Comparison of ENCODE assay signal across 34 cellular contexts in genomic region chr1:55172687-55173086, GRCh38.
"Had no signal": no experiment of that assay in that cellular context is flagged by ENCODE, and none has a peak within 500 bp of the region (broad histone marks: within the 10 kb centered on the region; RNA-seq: fewer than 3 reads in every experiment).

No MANE protein-coding gene starts in this region.

- DNase-seq: activated B cell treated with CpG ODN at 0.5 μM for 24 hours; activated CD4-positive, alpha-beta memory T cell treated with anti-CD3 and anti-CD28 coated beads for 36 hours; activated CD4-positive, alpha-beta T cell treated with anti-CD3 and anti-CD28 coated beads for 36 hours; activated CD4-positive, alpha-beta T cell treated with anti-CD3 and anti-CD28 coated beads, Interleukin-2, amount 10 ng/mL, durations not matched to agents 24 days and 14 days; activated CD8-positive, alpha-beta memory T cell treated with anti-CD3 and anti-CD28 coated beads, Interleukin-2, amount 10 ng/mL, durations not matched to agents 7 days and 5 days; activated CD8-positive, alpha-beta memory T cell treated with anti-CD3 and anti-CD28 coated beads, Interleukin-2, amount 50 U/mL, for 4 hours; activated CD8-positive, alpha-beta T cell treated with anti-CD3 and anti-CD28 coated beads, Interleukin-2, amount 10 ng/mL, durations not matched to agents 7 days and 5 days; activated effector memory CD4-positive, alpha-beta T cell treated with anti-CD3 and anti-CD28 coated beads, Interleukin-2, amount 50 U/mL, for 16 hours; activated naive CD4-positive, alpha-beta T cell treated with anti-CD3 and anti-CD28 coated beads for 36 hours; activated naive CD8-positive, alpha-beta T cell treated with anti-CD3 and anti-CD28 coated beads for 36 hours; activated T-cell treated with anti-CD3 and anti-CD28 coated beads, Interleukin-2, amount 50 U/mL, for 1 hour; activated T-cell treated with anti-CD3 and anti-CD28 coated beads, Interleukin-2, amount 50 U/mL, for 48 hours; central memory CD4-positive, alpha-beta T cell; cerebellar nuclear complex; dorsolateral prefrontal cortex; effector memory CD4-positive, alpha-beta T cell; endodermal cell; foreskin fibroblast; T-helper 1 cell; T-helper 17 cell; T1000; WERI-Rb-1 had no signal

- H3K4me3 Mint-ChIP-seq: activated B cell treated with CpG ODN at 0.5 μM for 24 hours; activated CD4-positive, alpha-beta memory T cell treated with anti-CD3 and anti-CD28 coated beads for 36 hours; activated CD4-positive, alpha-beta T cell treated with anti-CD3 and anti-CD28 coated beads for 36 hours; activated CD4-positive, alpha-beta T cell treated with anti-CD3 and anti-CD28 coated beads, Interleukin-2, amount 10 ng/mL, durations not matched to agents 24 days and 14 days; activated CD8-positive, alpha-beta memory T cell treated with anti-CD3 and anti-CD28 coated beads, Interleukin-2, amount 10 ng/mL, durations not matched to agents 7 days and 5 days; activated CD8-positive, alpha-beta T cell treated with anti-CD3 and anti-CD28 coated beads, Interleukin-2, amount 10 ng/mL, durations not matched to agents 7 days and 5 days; activated naive CD4-positive, alpha-beta T cell treated with anti-CD3 and anti-CD28 coated beads for 36 hours; activated naive CD8-positive, alpha-beta T cell treated with anti-CD3 and anti-CD28 coated beads for 36 hours; activated T-helper 1 cell treated with anti-CD3 and anti-CD28 coated beads, Interleukin-12 subunit alpha, Interleukin-12 subunit beta, Interleukin-2, Interleukin-4 antibody, amounts not matched to agents 30 ng/mL and 10 ng/mL and 1 ng/mL, durations not matched to agents 14 hours and 24 hours and 36 hours; dendritic cell treated with granulocyte-macrophage colony-stimulating factor and Interleukin-4, amounts not matched to agents 40 ng/mL and 50 ng/mL, for 4 days; endodermal cell; T-helper 17 cell; T-helper 2 cell treated with Interferon-gamma antibody and Interleukin-4, amounts not matched to agents 5 μg/mL and 100 μg/mL, for 36 hours had no signal

- H3K27me3 ChIP-seq: ascending aorta, breast epithelium, cardiac muscle cell, dorsolateral prefrontal cortex had no signal

- H3K4me1 Mint-ChIP-seq: activated B cell treated with CpG ODN at 0.5 μM for 24 hours; activated CD8-positive, alpha-beta memory T cell treated with anti-CD3 and anti-CD28 coated beads, Interleukin-2, amount 10 ng/mL, durations not matched to agents 7 days and 5 days; endodermal cell had no signal

- H3K4me3 ChIP-seq: ascending aorta, breast epithelium, cardiac muscle cell, coronary artery, dorsolateral prefrontal cortex had no signal

- ATAC-seq: activated CD4-positive, alpha-beta T cell treated with anti-CD3 and anti-CD28 coated beads for 36 hours; activated CD4-positive, CD25-positive, alpha-beta regulatory T cell treated with anti-CD3 and anti-CD28 coated beads, Interleukin-2, amount 50 U/mL, for 24 hours; activated CD8-positive, alpha-beta memory T cell treated with anti-CD3 and anti-CD28 coated beads, Interleukin-2, amount 10 ng/mL, durations not matched to agents 7 days and 5 days; activated CD8-positive, alpha-beta T cell treated with anti-CD3 and anti-CD28 coated beads, Interleukin-2, amount 10 ng/mL, durations not matched to agents 7 days and 5 days; esophagus mucosa; SK-N-SH treated with all-trans-retinoic acid at 6 μM for 48 hours; T-helper 17 cell had no signal

- H3K27ac ChIP-seq: ascending aorta, breast epithelium, cardiac muscle cell, coronary artery, dorsolateral prefrontal cortex, WERI-Rb-1 had no signal

- H3K36me3 ChIP-seq: breast epithelium had no signal

- H3K9me3 ChIP-seq: ascending aorta, breast epithelium had no signal

- H3K4me1 ChIP-seq: ascending aorta, breast epithelium had no signal

- H3K27ac Mint-ChIP-seq: activated B cell treated with CpG ODN at 0.5 μM for 24 hours; activated CD4-positive, alpha-beta memory T cell treated with anti-CD3 and anti-CD28 coated beads for 36 hours; activated CD4-positive, alpha-beta T cell treated with anti-CD3 and anti-CD28 coated beads for 36 hours; activated CD4-positive, alpha-beta T cell treated with anti-CD3 and anti-CD28 coated beads, Interleukin-2, amount 10 ng/mL, durations not matched to agents 24 days and 14 days; activated CD8-positive, alpha-beta memory T cell treated with anti-CD3 and anti-CD28 coated beads, Interleukin-2, amount 10 ng/mL, durations not matched to agents 7 days and 5 days; activated CD8-positive, alpha-beta T cell treated with anti-CD3 and anti-CD28 coated beads, Interleukin-2, amount 10 ng/mL, durations not matched to agents 7 days and 5 days; activated naive CD4-positive, alpha-beta T cell treated with anti-CD3 and anti-CD28 coated beads for 36 hours; activated naive CD8-positive, alpha-beta T cell treated with anti-CD3 and anti-CD28 coated beads for 36 hours; activated T-helper 1 cell treated with anti-CD3 and anti-CD28 coated beads, Interleukin-12 subunit alpha, Interleukin-12 subunit beta, Interleukin-2, Interleukin-4 antibody, amounts not matched to agents 30 ng/mL and 10 ng/mL and 1 ng/mL, durations not matched to agents 14 hours and 24 hours and 36 hours; activated T-helper 2 cell treated with anti-CD3 and anti-CD28 coated beads, Interferon-gamma antibody, Interleukin-2, Interleukin-4, amounts not matched to agents 10 μg/mL and 5 μg/mL and 100 μg/mL, durations not matched to agents 14 hours and 24 hours and 36 hours; dendritic cell treated with granulocyte-macrophage colony-stimulating factor and Interleukin-4, amounts not matched to agents 40 ng/mL and 50 ng/mL, for 4 days; endodermal cell; T-helper 2 cell treated with Interferon-gamma antibody and Interleukin-4, amounts not matched to agents 5 μg/mL and 100 μg/mL, for 36 hours had no signal

- H3K9me3 Mint-ChIP-seq: activated B cell treated with CpG ODN at 0.5 μM for 24 hours; activated CD4-positive, alpha-beta memory T cell treated with anti-CD3 and anti-CD28 coated beads for 36 hours; activated CD4-positive, alpha-beta T cell treated with anti-CD3 and anti-CD28 coated beads, Interleukin-2, amount 10 ng/mL, durations not matched to agents 24 days and 14 days; activated naive CD4-positive, alpha-beta T cell treated with anti-CD3 and anti-CD28 coated beads for 36 hours; activated naive CD8-positive, alpha-beta T cell treated with anti-CD3 and anti-CD28 coated beads for 36 hours; activated T-helper 1 cell treated with anti-CD3 and anti-CD28 coated beads, Interleukin-12 subunit alpha, Interleukin-12 subunit beta, Interleukin-2, Interleukin-4 antibody, amounts not matched to agents 30 ng/mL and 10 ng/mL and 1 ng/mL, durations not matched to agents 14 hours and 24 hours and 36 hours; activated T-helper 2 cell treated with anti-CD3 and anti-CD28 coated beads, Interferon-gamma antibody, Interleukin-2, Interleukin-4, amounts not matched to agents 10 μg/mL and 5 μg/mL and 100 μg/mL, durations not matched to agents 14 hours and 24 hours and 36 hours; brain; dendritic cell treated with granulocyte-macrophage colony-stimulating factor and Interleukin-4, amounts not matched to agents 40 ng/mL and 50 ng/mL, for 4 days; endodermal cell; T-helper 2 cell treated with Interferon-gamma antibody and Interleukin-4, amounts not matched to agents 5 μg/mL and 100 μg/mL, for 36 hours had no signal

- H3K27me3 Mint-ChIP-seq: activated B cell treated with CpG ODN at 0.5 μM for 24 hours; activated CD4-positive, alpha-beta memory T cell treated with anti-CD3 and anti-CD28 coated beads for 36 hours; activated CD4-positive, alpha-beta T cell treated with anti-CD3 and anti-CD28 coated beads for 36 hours; activated CD4-positive, alpha-beta T cell treated with anti-CD3 and anti-CD28 coated beads, Interleukin-2, amount 10 ng/mL, durations not matched to agents 24 days and 14 days; activated CD8-positive, alpha-beta memory T cell treated with anti-CD3 and anti-CD28 coated beads, Interleukin-2, amount 10 ng/mL, durations not matched to agents 7 days and 5 days; activated naive CD8-positive, alpha-beta T cell treated with anti-CD3 and anti-CD28 coated beads for 36 hours; brain; dendritic cell treated with granulocyte-macrophage colony-stimulating factor and Interleukin-4, amounts not matched to agents 40 ng/mL and 50 ng/mL, for 4 days; T-helper 17 cell had no signal
